In genomic region chr7:106139253-106140251, GRCh38 we compare ENCODE assay signal across 9 cellular contexts. TPM values are rescaled to one million over a fixed set of nuclear protein-coding genes. Genes with fewer than 3 reads are reported as not detected.
DNase-seq lines count a peak whose midpoint lies in the region; ATAC-seq and TF ChIP-seq lines count a peak whose summit lies in the region.
"Had no signal": no experiment of that assay in that cellular context is flagged by ENCODE, and none has a peak within 500 bp of the region (broad histone marks: within the 10 kb centered on the region; RNA-seq: fewer than 3 reads in every experiment).

No MANE protein-coding gene starts in this region.

- DNase-seq in AG08395 (ENCODE audit: low spot score) = peak; percentile 17
- peak; percentile 83 for DNase-seq in NCI-H2171 treated with DMSO at 0.1 percent for 48 hours (lab: John Stamatoyannopoulos, UW)
- DNase-seq in fibroblast of villous mesenchyme (ENCODE audit: low read depth) = peak; percentile 79
- DNase-seq in occipital lobe (lab: John Stamatoyannopoulos, UW) = peak; percentile 49
- no peak for DNase-seq in G401 (ENCODE audit: low spot score)

- in situ Hi-C loops in G401 (cut with HindIII; ENCODE audit: low sequenced_read_pairs) = no loop called here

- no peak overlapping the region for H3K4me3 ChIP-seq in fibroblast of villous mesenchyme (ENCODE audit: low read depth, low read length)

- TF ChIP-seq CTCF in fibroblast of villous mesenchyme (IDR thresholded peaks at IDR 0.05; ENCODE audit: insufficient read depth, low read depth, low read length) = no peak

- ATAC-seq in GM19467 (IDR thresholded peaks at IDR 0.05; ENCODE audit: unreplicated experiment) (no peak), GM18868 (IDR thresholded peaks at IDR 0.05; ENCODE audit: unreplicated experiment) (no peak), GM19324 (IDR thresholded peaks at IDR 0.05; ENCODE audit: low FRiP score, unreplicated experiment) (no peak)
- ATAC-seq: stimulated activated memory B cell treated with anti-CD40 and anti-IgM and Interleukin-4, amounts not matched to agents 10 μg/mL and 1 μg/mL and 100 μg/mL, for 72 hours had no signal

RNA-seq across cellular contexts. Expression of gene SYPL1, which starts 27.4 kb away (rescaled TPM):
- 34.8 and 55.3 TPM in 2 replicates for total RNA-seq in fibroblast of villous mesenchyme
- total RNA-seq in occipital lobe = 52.4 TPM
- total RNA-seq in G401 (2014; rRNA removed; shearing (Covaris generic)) = 25.6 and 36.4 TPM in 2 replicates
